In the genomic region with DNA sequence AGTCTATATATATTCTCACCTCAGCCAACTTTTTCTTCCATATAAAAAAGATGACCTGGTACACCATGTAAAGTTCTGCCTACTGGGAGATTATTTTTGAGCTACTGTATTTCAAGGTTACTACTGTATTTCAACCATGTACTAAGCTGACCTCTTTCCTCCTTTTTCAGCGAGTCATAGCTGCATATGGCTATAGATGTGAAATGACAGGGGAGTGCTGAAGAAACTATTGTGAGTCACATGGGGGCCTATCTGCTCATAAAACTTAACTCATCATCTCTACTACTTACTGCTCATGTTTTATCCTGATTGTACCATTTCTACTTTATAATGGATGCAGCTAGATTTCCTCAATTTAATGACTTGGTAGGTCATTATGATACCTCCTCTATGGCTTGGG, we compare ENCODE assay signal across 12 cellular contexts.
DNase-seq lines count a peak whose midpoint lies in the region; ATAC-seq and TF ChIP-seq lines count a peak whose summit lies in the region.
"Had no signal": no experiment of that assay in that cellular context is flagged by ENCODE, and none has a peak within 500 bp of the region (broad histone marks: within the 10 kb centered on the region; RNA-seq: fewer than 3 reads in every experiment).

No MANE protein-coding gene starts in this region.

- peak; percentile 93 for ATAC-seq in foreskin keratinocyte
- ATAC-seq: GM23338 had no signal

- no peak for TF ChIP-seq POLR2A in adrenal gland (IDR thresholded peaks at IDR 0.05)

- H3K4me3 ChIP-seq in adrenal gland = no peak overlapping the region
- H3K4me3 ChIP-seq: GM23338 had no signal

- no peaks in the 10 kb centered on the region for H3K36me3 ChIP-seq in adrenal gland (replicated peaks in 1 of 2)

- CTCF ChIA-PET in RWPE1 (lab: Yijun Ruan, JAX) = no interaction called here

- intact Hi-C loops in adrenal gland (cut with DNase I) (no loop called here), posterior vena cava (cut with DNase I) (no loop called here)

- no peaks in the 10 kb centered on the region for H3K27me3 ChIP-seq in foreskin keratinocyte
- H3K27me3 ChIP-seq in adrenal gland = no peaks in the 10 kb centered on the region

- DNase-seq in ELR (ENCODE audit: low read depth) = peak; percentile 80
- DNase-seq in HCEC 1CT = peak; percentile 90
- peak; percentile 11 for DNase-seq in RWPE1 (ENCODE audit: low spot score)
- DNase-seq in foreskin keratinocyte = peak; percentile 49 to 70
- no peak for DNase-seq in adrenal gland
- no peak for DNase-seq in posterior vena cava (ENCODE audit: low spot score)
- DNase-seq in DMS 273 (lab: John Stamatoyannopoulos, UW; ENCODE audit: unreplicated experiment) = no peak
- DNase-seq in stimulated activated CD8-positive, alpha-beta memory T cell treated with anti-CD3 and anti-CD28 coated beads, Interleukin-4, amount 100 ng/mL, for 48 hours = no peak
- DNase-seq: amygdala, KG1 had no signal

- peaks cover 3% of the 10 kb centered on the region for H3K4me1 ChIP-seq in foreskin keratinocyte
- no peaks in the 10 kb centered on the region for H3K4me1 ChIP-seq in adrenal gland (replicated peaks in 1 of 2)

- no peaks in the 10 kb centered on the region for H3K9me3 ChIP-seq in adrenal gland (replicated peaks in 1 of 3)

- POLR2A ChIA-PET in RWPE1 (lab: Yijun Ruan, JAX; ENCODE audit: low non-redundant PET) = no interaction called here

- H3K27ac ChIP-seq in RWPE1 = no peak overlapping the region
- peak overlapping the region; percentile 60 for H3K27ac ChIP-seq in foreskin keratinocyte
- H3K27ac ChIP-seq in adrenal gland = no peak overlapping the region
- H3K27ac ChIP-seq: C4-2B had no signal

- 45 to 68% (median 54%) methylated on average over 1 of the region's 1 CpG for WGBS in adrenal gland, 4 donors

- no peak for TF ChIP-seq CTCF in RWPE1 (conservative IDR thresholded peaks at IDR 0.05; ENCODE audit: low read depth)
- no peak for TF ChIP-seq CTCF in foreskin keratinocyte (conservative IDR thresholded peaks at IDR 0.05)
- no peak for TF ChIP-seq CTCF in adrenal gland (IDR thresholded peaks at IDR 0.05)

Comparison
In these comparisons a context has a peak if more than half of its experiments do, and no peak if none do; other contexts are left out.
1. DNase-seq: peak in ELR (single experiment), HCEC 1CT (single experiment), RWPE1 (single experiment) and foreskin keratinocyte (2 of 2); none in adrenal gland (0 of 7), posterior vena cava (single experiment), DMS 273 (single experiment) and stimulated activated CD8-positive, alpha-beta memory T cell treated with anti-CD3 and anti-CD28 coated beads, Interleukin-4, amount 100 ng/mL, for 48 hours (single experiment).